ENCODE assay signal across 11 cellular contexts in genomic region chr7:134737561-134738353, GRCh38. TPM values are rescaled to one million over a fixed set of nuclear protein-coding genes. Genes with fewer than 3 reads are reported as not detected.
DNase-seq lines count a peak whose midpoint lies in the region; ATAC-seq, FAIRE-seq and TF ChIP-seq lines count a peak whose summit lies in the region.
"Had no signal": no experiment of that assay in that cellular context is flagged by ENCODE, and none has a peak within 500 bp of the region (broad histone marks: within the 10 kb centered on the region; RNA-seq: fewer than 3 reads in every experiment).

No MANE protein-coding gene starts in this region.

- H3K9me1 ChIP-seq in K562 (ENCODE audit: control insufficient read depth, insufficient read depth, low read length) = no peaks in the 10 kb centered on the region

- no peaks in the 10 kb centered on the region for H3K9me3 ChIP-seq in K562 (replicated peaks; ENCODE audit: control insufficient read depth, insufficient read depth, low read depth, low read length)
- no peaks in the 10 kb centered on the region for H3K9me3 ChIP-seq in CD8-positive, alpha-beta memory T cell (ENCODE audit: low read length)

- CTCF ChIA-PET in K562 (lab: Yijun Ruan, JAX; ENCODE audit: low intra/inter-chr PET ratio) = no interaction called here
- CTCF ChIA-PET in CD8-positive, alpha-beta memory T cell (lab: Charles Lee) = no interaction called here

- ATAC-seq in K562 (no peak), GM18520 (IDR thresholded peaks at IDR 0.05; ENCODE audit: unreplicated experiment) (no peak)

- TF ChIP-seq RAD21 in K562 (CRISPR knock-in tag; conservative IDR thresholded peaks at IDR 0.05 in 1 of 2, IDR thresholded peaks at IDR 0.05 in 1 of 2) = no peak

- no peaks in the 10 kb centered on the region for H3K79me2 ChIP-seq in K562 (ENCODE audit: control insufficient read depth, insufficient read depth, low read length)

- H4K20me1 ChIP-seq in K562 (replicated peaks; ENCODE audit: control insufficient read depth, insufficient read depth, low read length) = no peaks in the 10 kb centered on the region

- H3K27me3 ChIP-seq in HL-60 (ENCODE audit: insufficient read depth, poor library complexity, severe bottlenecking) (no peaks in the 10 kb centered on the region), K562 (ENCODE audit: control insufficient read depth in 2 of 2, insufficient read depth in 2 of 2, low read length in 2 of 2) (peaks cover 7 to 12% of the 10 kb centered on the region in 2 experiments; a peak in 3 of 5 replicates)
- no peaks in the 10 kb centered on the region for H3K27me3 ChIP-seq in CD8-positive, alpha-beta memory T cell (ENCODE audit: insufficient read depth, low read length, poor library complexity, severe bottlenecking)

- WGBS in K562 (ENCODE audit: insufficient coverage, low coverage, missing lambda C conversion rate) = 0% methylated on average over 7 of the region's 7 CpGs

- H3K4me3 ChIP-seq in HL-60 (replicated peaks; ENCODE audit: insufficient read depth, low read length) (no peak overlapping the region), K562 (no peak overlapping the region)
- H3K4me3 ChIP-seq in CD8-positive, alpha-beta memory T cell (ENCODE audit: low read length) = no peak overlapping the region

- no peak for TF ChIP-seq POLR2A in K562 (conservative IDR thresholded peaks at IDR 0.05)

- no peak for FAIRE-seq in K562 (lab: Jason Lieb, UNC)
- FAIRE-seq: GM12892, HTR-8/SVneo had no signal

- no peak for TF ChIP-seq EP300 in K562 (IDR thresholded peaks at IDR 0.05; ENCODE audit: low read length)

- peak; percentile 74 for DNase-seq in AG20443 (ENCODE audit: low spot score)
- peak; percentile 12 to 36 for DNase-seq in HL-60 (ENCODE audit: low read depth in 1 of 2, low spot score in 1 of 2)
- no peak for DNase-seq in K562 (ENCODE audit: extremely low read depth in 1 of 4, low spot score in 3 of 4)
- DNase-seq in non-pigmented ciliary epithelial cell (ENCODE audit: low read depth) = peak; percentile 83
- DNase-seq in SHP77 treated with DMSO at 0.1 percent for 48 hours (lab: John Stamatoyannopoulos, UW) = no peak
- DNase-seq in GOT3 (lab: John Stamatoyannopoulos, UW) = no peak
- no peak for DNase-seq in CD8-positive, alpha-beta memory T cell
- DNase-seq: immature natural killer cell had no signal

- no peak overlapping the region for H2AFZ ChIP-seq in K562 (ENCODE audit: low read depth, low read length)

- TF ChIP-seq CTCF in HL-60 (IDR thresholded peaks at IDR 0.05; ENCODE audit: insufficient read depth, low read length) (no peak), K562 (IDR thresholded peaks at IDR 0.05 in 2 of 3, conservative IDR thresholded peaks at IDR 0.05 in 1 of 3; ENCODE audit: insufficient read depth in 2 of 3, low read depth in 1 of 3, low read length in 3 of 3) (no peak)

- in situ Hi-C loops in K562 (cut with MboI) = no loop called here

- no peak overlapping the region for H3K4me3 Mint-ChIP-seq in CD8-positive, alpha-beta memory T cell
- H3K4me3 Mint-ChIP-seq: immature natural killer cell had no signal

- no peaks in the 10 kb centered on the region for H3K36me3 Mint-ChIP-seq in CD8-positive, alpha-beta memory T cell
- H3K36me3 Mint-ChIP-seq: immature natural killer cell had no signal

- no peak overlapping the region for H3K4me2 ChIP-seq in K562 (ENCODE audit: insufficient read depth, low read length)

- H3K27me3 Mint-ChIP-seq in CD8-positive, alpha-beta memory T cell = peaks cover 3 to 34% of the 10 kb centered on the region in 2 donors

- peak overlapping the region in 1 of 8 donors; percentile 75 for H3K27ac Mint-ChIP-seq in CD8-positive, alpha-beta memory T cell
- H3K27ac Mint-ChIP-seq: immature natural killer cell had no signal

- POLR2A ChIA-PET in K562 (lab: Yijun Ruan, JAX) = no interaction called here
- POLR2A ChIA-PET in CD8-positive, alpha-beta memory T cell (lab: Charles Lee) = no interaction called here

- no peaks in the 10 kb centered on the region for H3K36me3 ChIP-seq in K562 (ENCODE audit: control insufficient read depth, insufficient read depth, low read length)
- H3K36me3 ChIP-seq in CD8-positive, alpha-beta memory T cell (ENCODE audit: insufficient read depth, low read length) = no peaks in the 10 kb centered on the region

- no peaks in the 10 kb centered on the region for H3K4me1 Mint-ChIP-seq in CD8-positive, alpha-beta memory T cell
- H3K4me1 Mint-ChIP-seq: immature natural killer cell had no signal

- no TSS peak for BruUV-seq in K562 (replicated peaks; lab: Mats Ljungman, UMichigan)

- H3K9ac ChIP-seq in K562 (ENCODE audit: insufficient read depth in 1 of 2, low read depth in 2 of 2, low read length in 2 of 2) = no peak overlapping the region

- peaks cover 6% of the 10 kb centered on the region in 2 experiments; a peak in 3 of 5 replicates for H3K4me1 ChIP-seq in K562 (replicated peaks in 1 of 2; ENCODE audit: control insufficient read depth in 2 of 2, insufficient read depth in 2 of 2, low read length in 2 of 2)
- H3K4me1 ChIP-seq in CD8-positive, alpha-beta memory T cell (ENCODE audit: insufficient read depth, low read length) = no peaks in the 10 kb centered on the region

- H3K27ac ChIP-seq in HL-60 (replicated peaks) = no peak overlapping the region
- no peak overlapping the region for H3K27ac ChIP-seq in K562 (ENCODE audit: extremely low read depth, low read depth, low read length)
- H3K27ac ChIP-seq in CD8-positive, alpha-beta memory T cell (ENCODE audit: low read depth, low read length) = no peak overlapping the region

- no peaks in the 10 kb centered on the region for H3K9me3 Mint-ChIP-seq in CD8-positive, alpha-beta memory T cell
- H3K9me3 Mint-ChIP-seq: immature natural killer cell had no signal

- intact Hi-C loops in K562 (cut with micrococcal nuclease) = loop anchor here (10.0 kb wide), 1 partner anchor 303 kb away; no protein-coding TSS in a partner anchor

TF ChIP-seq in K562, 482 proteins besides CTCF, POLR2A, EP300 and RAD21 (continues in another document):
- TF ChIP-seq ZBTB17 (CRISPR knock-in tag; IDR thresholded peaks at IDR 0.05) (no peak), CBFB (CRISPR knock-in tag; IDR thresholded peaks at IDR 0.05) (no peak), RBM15 (IDR thresholded peaks at IDR 0.05; ENCODE audit: insufficient read depth, low read length) (no peak), ZNF146 (CRISPR knock-in tag; IDR thresholded peaks at IDR 0.05; ENCODE audit: unreplicated experiment) (no peak), RNF2 (IDR thresholded peaks at IDR 0.05) (no peak), DPF2 (IDR thresholded peaks at IDR 0.05) (no peak), FOSL1 (tag; conservative IDR thresholded peaks at IDR 0.05) (peak; percentile 53), ZNF124 (CRISPR knock-in tag; IDR thresholded peaks at IDR 0.05) (no peak), KDM1A (IDR thresholded peaks at IDR 0.05) (peak; percentile 91 to 93), ARID4B (CRISPR knock-in tag; IDR thresholded peaks at IDR 0.05) (no peak), RBM25 (IDR thresholded peaks at IDR 0.05; ENCODE audit: low read depth, low read length, severe bottlenecking) (no peak)

RNA-seq across cellular contexts. Expression of gene CALD1, which starts 41.7 kb away (rescaled TPM):
- total RNA-seq in K562 (2011; cell fraction: chromatin; rRNA removed; ENCODE audit: low replicate concordance) = 0.65 TPM in 1 of 2 replicates, not detected in the other
- not detected in 2 replicates for total RNA-seq in K562 (2011; cell fraction: nucleolus; rRNA removed)
- total RNA-seq in K562 (2011; cell fraction: nucleoplasm; rRNA removed) = not detected in 2 replicates
- total RNA-seq in K562 (2014; rRNA removed) (not detected in 2 replicates), K562 (2014; rRNA removed; fragmentation: Illumina TruSeq; extraction: Trizol) (not detected in 2 replicates), K562 (2015; rRNA removed; fragmentation: Illumina TruSeq; extraction: Trizol) (not detected in 2 replicates), K562 (2021) (0.40 and 0.89 TPM in 2 replicates)
- polyA plus RNA-seq in K562 (2011; rRNA removed) (not detected in 2 replicates), K562 (2014; fragmentation: Illumina TruSeq; extraction: Trizol) (not detected in 2 replicates), K562 (2014; fragmentation: Nextera tagmentation; extraction: Ambion mirVana) (not detected), K562 (2014; rRNA removed) (not detected in 2 replicates)
- 0.06 and 0.18 TPM in 2 replicates for polyA plus RNA-seq in K562 (2011; cell fraction: cytosol; rRNA removed)
- polyA plus RNA-seq in K562 (2011; cell fraction: nucleus; rRNA removed) = not detected in 2 replicates
- 0.07 TPM in 1 of 2 replicates, not detected in the other for polyA plus RNA-seq in K562 (2012)
- polyA minus RNA-seq in K562 (2011; rRNA and poly(A)+ RNA removed) = 0.04 TPM in 1 of 2 replicates, not detected in the other
- 4.7 TPM in 1 of 2 replicates, not detected in the other for polyA minus RNA-seq in K562 (2011; cell fraction: cytosol; rRNA and poly(A)+ RNA removed)
- 0.40 TPM in 1 of 2 replicates, not detected in the other for polyA minus RNA-seq in K562 (2011; cell fraction: nucleus; rRNA and poly(A)+ RNA removed)
- total RNA-seq in CD8-positive, alpha-beta memory T cell = 1 to 10 TPM; 3.1 to 3.3 TPM
- polyA plus RNA-seq in CD8-positive, alpha-beta memory T cell = not detected

Comparison
In these comparisons a context has a peak if more than half of its experiments do, and no peak if none do; other contexts are left out.
1. DNase-seq: peak in AG20443 (single experiment), HL-60 (2 of 2) and non-pigmented ciliary epithelial cell (single experiment); none in K562 (0 of 4), SHP77 treated with DMSO at 0.1 percent for 48 hours (single experiment), GOT3 (single experiment) and CD8-positive, alpha-beta memory T cell (0 of 5).